1 cellular context compared by ENCODE assay signal in the genomic region with DNA sequence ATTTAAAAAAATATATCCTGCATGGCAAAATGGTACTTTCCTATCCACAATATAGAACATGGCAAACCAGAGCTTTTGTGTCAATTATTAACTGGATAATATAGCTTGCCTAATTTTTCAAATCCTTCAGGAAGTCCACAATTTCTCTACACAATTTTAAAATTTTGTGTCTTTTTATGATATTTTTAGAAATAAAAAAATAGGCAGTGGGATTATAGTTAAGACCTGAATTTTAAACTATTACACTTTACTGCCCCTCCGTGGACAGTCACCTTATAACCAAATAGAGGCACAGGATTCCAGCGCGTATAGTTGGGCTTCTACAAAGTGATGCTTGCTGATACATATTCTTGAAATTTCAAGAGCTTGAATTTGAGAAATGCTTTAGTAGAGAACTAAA.
TF ChIP-seq lines count a peak whose summit lies in the region.

No MANE protein-coding gene starts in this region.

TF ChIP-seq in HEK293, 187 proteins besides CTCF, POLR2A, EP300 and RAD21 (continued from another document):
- TF ChIP-seq, protein P1, sequence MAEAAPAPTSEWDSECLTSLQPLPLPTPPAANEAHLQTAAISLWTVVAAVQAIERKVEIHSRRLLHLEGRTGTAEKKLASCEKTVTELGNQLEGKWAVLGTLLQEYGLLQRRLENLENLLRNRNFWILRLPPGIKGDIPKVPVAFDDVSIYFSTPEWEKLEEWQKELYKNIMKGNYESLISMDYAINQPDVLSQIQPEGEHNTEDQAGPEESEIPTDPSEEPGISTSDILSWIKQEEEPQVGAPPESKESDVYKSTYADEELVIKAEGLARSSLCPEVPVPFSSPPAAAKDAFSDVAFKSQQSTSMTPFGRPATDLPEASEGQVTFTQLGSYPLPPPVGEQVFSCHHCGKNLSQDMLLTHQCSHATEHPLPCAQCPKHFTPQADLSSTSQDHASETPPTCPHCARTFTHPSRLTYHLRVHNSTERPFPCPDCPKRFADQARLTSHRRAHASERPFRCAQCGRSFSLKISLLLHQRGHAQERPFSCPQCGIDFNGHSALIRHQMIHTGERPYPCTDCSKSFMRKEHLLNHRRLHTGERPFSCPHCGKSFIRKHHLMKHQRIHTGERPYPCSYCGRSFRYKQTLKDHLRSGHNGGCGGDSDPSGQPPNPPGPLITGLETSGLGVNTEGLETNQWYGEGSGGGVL (tag by site-specific recombination; IDR thresholded peaks at IDR 0.05) = no peak
- TF ChIP-seq ZNF214 (tag by site-specific recombination; IDR thresholded peaks at IDR 0.05; ENCODE audit: borderline replicate concordance) = no peak
- no peak for TF ChIP-seq ZNF529 (tag by site-specific recombination; IDR thresholded peaks at IDR 0.05; ENCODE audit: insufficient replicate concordance)
- TF ChIP-seq ZBTB17 (tag by site-specific recombination; IDR thresholded peaks at IDR 0.05) = no peak
- TF ChIP-seq ZNF660 (tag by site-specific recombination; IDR thresholded peaks at IDR 0.05) = peak; percentile 54; the same call in 1 of the 2 replicates
- no peak for TF ChIP-seq GFI1B (tag by site-specific recombination; IDR thresholded peaks at IDR 0.05)
- TF ChIP-seq, protein P2, sequence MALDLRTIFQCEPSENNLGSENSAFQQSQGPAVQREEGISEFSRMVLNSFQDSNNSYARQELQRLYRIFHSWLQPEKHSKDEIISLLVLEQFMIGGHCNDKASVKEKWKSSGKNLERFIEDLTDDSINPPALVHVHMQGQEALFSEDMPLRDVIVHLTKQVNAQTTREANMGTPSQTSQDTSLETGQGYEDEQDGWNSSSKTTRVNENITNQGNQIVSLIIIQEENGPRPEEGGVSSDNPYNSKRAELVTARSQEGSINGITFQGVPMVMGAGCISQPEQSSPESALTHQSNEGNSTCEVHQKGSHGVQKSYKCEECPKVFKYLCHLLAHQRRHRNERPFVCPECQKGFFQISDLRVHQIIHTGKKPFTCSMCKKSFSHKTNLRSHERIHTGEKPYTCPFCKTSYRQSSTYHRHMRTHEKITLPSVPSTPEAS (tag by site-specific recombination; IDR thresholded peaks at IDR 0.05) = no peak
- TF ChIP-seq ZNF473 (tag by site-specific recombination; IDR thresholded peaks at IDR 0.05) = no peak
- no peak for TF ChIP-seq ZNF404 (tag by site-specific recombination; IDR thresholded peaks at IDR 0.05)
- no peak for TF ChIP-seq ZNF133 (tag by site-specific recombination; IDR thresholded peaks at IDR 0.05)
- no peak for TF ChIP-seq HOXC10 (CRISPR knock-in tag; IDR thresholded peaks at IDR 0.05)
- TF ChIP-seq ZNF132 (tag by site-specific recombination; IDR thresholded peaks at IDR 0.05; ENCODE audit: borderline replicate concordance) = no peak
- TF ChIP-seq GLI2 (tag by site-specific recombination; IDR thresholded peaks at IDR 0.05; ENCODE audit: borderline replicate concordance, low read depth) = no peak
- no peak for TF ChIP-seq BCL11B (tag by site-specific recombination; IDR thresholded peaks at IDR 0.05; ENCODE audit: low read depth)
- TF ChIP-seq, protein P3, sequence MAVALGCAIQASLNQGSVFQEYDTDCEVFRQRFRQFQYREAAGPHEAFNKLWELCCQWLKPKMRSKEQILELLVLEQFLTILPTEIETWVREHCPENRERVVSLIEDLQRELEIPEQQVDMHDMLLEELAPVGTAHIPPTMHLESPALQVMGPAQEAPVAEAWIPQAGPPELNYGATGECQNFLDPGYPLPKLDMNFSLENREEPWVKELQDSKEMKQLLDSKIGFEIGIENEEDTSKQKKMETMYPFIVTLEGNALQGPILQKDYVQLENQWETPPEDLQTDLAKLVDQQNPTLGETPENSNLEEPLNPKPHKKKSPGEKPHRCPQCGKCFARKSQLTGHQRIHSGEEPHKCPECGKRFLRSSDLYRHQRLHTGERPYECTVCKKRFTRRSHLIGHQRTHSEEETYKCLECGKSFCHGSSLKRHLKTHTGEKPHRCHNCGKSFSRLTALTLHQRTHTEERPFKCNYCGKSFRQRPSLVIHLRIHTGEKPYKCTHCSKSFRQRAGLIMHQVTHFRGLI (tag by site-specific recombination; IDR thresholded peaks at IDR 0.05) = peak; percentile 78; the same call in 1 of the 2 replicates
- no peak for TF ChIP-seq MEIS1 (CRISPR knock-in tag; IDR thresholded peaks at IDR 0.05; ENCODE audit: borderline replicate concordance)
- no peak for TF ChIP-seq SP3 (tag by site-specific recombination; IDR thresholded peaks at IDR 0.05)
- TF ChIP-seq, protein P4, sequence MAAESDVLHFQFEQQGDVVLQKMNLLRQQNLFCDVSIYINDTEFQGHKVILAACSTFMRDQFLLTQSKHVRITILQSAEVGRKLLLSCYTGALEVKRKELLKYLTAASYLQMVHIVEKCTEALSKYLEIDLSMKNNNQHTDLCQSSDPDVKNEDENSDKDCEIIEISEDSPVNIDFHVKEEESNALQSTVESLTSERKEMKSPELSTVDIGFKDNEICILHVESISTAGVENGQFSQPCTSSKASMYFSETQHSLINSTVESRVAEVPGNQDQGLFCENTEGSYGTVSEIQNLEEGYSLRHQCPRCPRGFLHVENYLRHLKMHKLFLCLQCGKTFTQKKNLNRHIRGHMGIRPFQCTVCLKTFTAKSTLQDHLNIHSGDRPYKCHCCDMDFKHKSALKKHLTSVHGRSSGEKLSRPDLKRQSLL (tag by site-specific recombination; IDR thresholded peaks at IDR 0.05) = no peak
- no peak for TF ChIP-seq SP2 (tag by site-specific recombination; IDR thresholded peaks at IDR 0.05)
- TF ChIP-seq, protein P5, sequence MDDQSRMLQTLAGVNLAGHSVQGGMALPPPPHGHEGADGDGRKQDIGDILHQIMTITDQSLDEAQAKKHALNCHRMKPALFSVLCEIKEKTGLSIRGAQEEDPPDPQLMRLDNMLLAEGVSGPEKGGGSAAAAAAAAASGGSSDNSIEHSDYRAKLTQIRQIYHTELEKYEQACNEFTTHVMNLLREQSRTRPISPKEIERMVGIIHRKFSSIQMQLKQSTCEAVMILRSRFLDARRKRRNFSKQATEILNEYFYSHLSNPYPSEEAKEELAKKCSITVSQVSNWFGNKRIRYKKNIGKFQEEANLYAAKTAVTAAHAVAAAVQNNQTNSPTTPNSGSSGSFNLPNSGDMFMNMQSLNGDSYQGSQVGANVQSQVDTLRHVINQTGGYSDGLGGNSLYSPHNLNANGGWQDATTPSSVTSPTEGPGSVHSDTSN (CRISPR knock-in tag; IDR thresholded peaks at IDR 0.05) = no peak
- no peak for TF ChIP-seq ZNF629 (tag by site-specific recombination; IDR thresholded peaks at IDR 0.05)
- no peak for TF ChIP-seq MYNN (tag by site-specific recombination; IDR thresholded peaks at IDR 0.05; ENCODE audit: borderline replicate concordance)
- no peak for TF ChIP-seq ZFP69B (tag by site-specific recombination; IDR thresholded peaks at IDR 0.05)
- no peak for TF ChIP-seq ZNF530 (tag by site-specific recombination; IDR thresholded peaks at IDR 0.05; ENCODE audit: low read depth)
- TF ChIP-seq ZNF560 (tag by site-specific recombination; IDR thresholded peaks at IDR 0.05; ENCODE audit: borderline replicate concordance) = no peak
- TF ChIP-seq, protein P6, sequence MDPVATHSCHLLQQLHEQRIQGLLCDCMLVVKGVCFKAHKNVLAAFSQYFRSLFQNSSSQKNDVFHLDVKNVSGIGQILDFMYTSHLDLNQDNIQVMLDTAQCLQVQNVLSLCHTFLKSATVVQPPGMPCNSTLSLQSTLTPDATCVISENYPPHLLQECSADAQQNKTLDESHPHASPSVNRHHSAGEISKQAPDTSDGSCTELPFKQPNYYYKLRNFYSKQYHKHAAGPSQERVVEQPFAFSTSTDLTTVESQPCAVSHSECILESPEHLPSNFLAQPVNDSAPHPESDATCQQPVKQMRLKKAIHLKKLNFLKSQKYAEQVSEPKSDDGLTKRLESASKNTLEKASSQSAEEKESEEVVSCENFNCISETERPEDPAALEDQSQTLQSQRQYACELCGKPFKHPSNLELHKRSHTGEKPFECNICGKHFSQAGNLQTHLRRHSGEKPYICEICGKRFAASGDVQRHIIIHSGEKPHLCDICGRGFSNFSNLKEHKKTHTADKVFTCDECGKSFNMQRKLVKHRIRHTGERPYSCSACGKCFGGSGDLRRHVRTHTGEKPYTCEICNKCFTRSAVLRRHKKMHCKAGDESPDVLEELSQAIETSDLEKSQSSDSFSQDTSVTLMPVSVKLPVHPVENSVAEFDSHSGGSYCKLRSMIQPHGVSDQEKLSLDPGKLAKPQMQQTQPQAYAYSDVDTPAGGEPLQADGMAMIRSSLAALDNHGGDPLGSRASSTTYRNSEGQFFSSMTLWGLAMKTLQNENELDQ (tag by site-specific recombination; IDR thresholded peaks at IDR 0.05; ENCODE audit: low read depth) = no peak
- TF ChIP-seq, protein P7, sequence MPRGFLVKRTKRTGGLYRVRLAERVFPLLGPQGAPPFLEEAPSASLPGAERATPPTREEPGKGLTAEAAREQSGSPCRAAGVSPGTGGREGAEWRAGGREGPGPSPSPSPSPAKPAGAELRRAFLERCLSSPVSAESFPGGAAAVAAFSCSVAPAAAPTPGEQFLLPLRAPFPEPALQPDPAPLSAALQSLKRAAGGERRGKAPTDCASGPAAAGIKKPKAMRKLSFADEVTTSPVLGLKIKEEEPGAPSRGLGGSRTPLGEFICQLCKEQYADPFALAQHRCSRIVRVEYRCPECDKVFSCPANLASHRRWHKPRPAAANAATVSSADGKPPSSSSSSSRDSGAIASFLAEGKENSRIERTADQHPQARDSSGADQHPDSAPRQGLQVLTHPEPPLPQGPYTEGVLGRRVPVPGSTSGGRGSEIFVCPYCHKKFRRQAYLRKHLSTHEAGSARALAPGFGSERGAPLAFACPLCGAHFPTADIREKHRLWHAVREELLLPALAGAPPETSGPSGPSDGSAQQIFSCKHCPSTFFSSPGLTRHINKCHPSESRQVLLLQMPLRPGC (tag by site-specific recombination; IDR thresholded peaks at IDR 0.05) = no peak
- no peak for TF ChIP-seq ZNF174 (tag by site-specific recombination; IDR thresholded peaks at IDR 0.05)
- TF ChIP-seq GLI4 (tag by site-specific recombination; IDR thresholded peaks at IDR 0.05) = no peak
- no peak for TF ChIP-seq ZNF394 (tag by site-specific recombination; IDR thresholded peaks at IDR 0.05; ENCODE audit: borderline replicate concordance)
- TF ChIP-seq ZNF433 (tag by site-specific recombination; IDR thresholded peaks at IDR 0.05; ENCODE audit: low read depth) = no peak
TF ChIP-seq in HEK293: peak in this region for 5.
